Comparison of ENCODE assay signal across 8 cellular contexts in genomic region chr17:38453951-38454421, GRCh38. TPM values are rescaled to one million over a fixed set of nuclear protein-coding genes. Genes with fewer than 3 reads are reported as not detected.
DNase-seq lines count a peak whose midpoint lies in the region; ATAC-seq, FAIRE-seq and TF ChIP-seq lines count a peak whose summit lies in the region.

No MANE protein-coding gene starts in this region.

- H3K4me3 ChIP-seq in fibroblast of lung (replicated peaks in 1 of 4; ENCODE audit: control extremely low read depth in 1 of 4, insufficient read depth in 1 of 4, low read depth in 3 of 4, low read length in 4 of 4): peak overlapping the region; percentile 62 to 84 (median 66)

- no peaks in the 10 kb centered on the region for H4K20me1 ChIP-seq in fibroblast of lung (ENCODE audit: control insufficient read depth, extremely low read depth, insufficient read depth, low read length)

- H3K27me3 ChIP-seq in fibroblast of lung (ENCODE audit: control insufficient read depth, insufficient read depth, low read length): no peaks in the 10 kb centered on the region

- peak overlapping the region; percentile 83 for H3K27ac ChIP-seq in fibroblast of lung (ENCODE audit: insufficient read depth, low read length)

- no peak for TF ChIP-seq CTCF in fibroblast of lung (conservative IDR thresholded peaks at IDR 0.05 in 1 of 2, IDR thresholded peaks at IDR 0.05 in 1 of 2; ENCODE audit: low read depth in 1 of 2, low read length in 2 of 2)

- H3K4me1 ChIP-seq in ES-I3 (ENCODE audit: insufficient read depth, low read length) (peaks cover 47% of the 10 kb centered on the region), fibroblast of lung (ENCODE audit: control insufficient read depth, extremely low read depth, insufficient read depth, low read length) (peaks cover 44% of the 10 kb centered on the region)

- no peak for FAIRE-seq in GM19239 (lab: Jason Lieb, UNC)

- H3K4me2 ChIP-seq in fibroblast of lung (ENCODE audit: extremely low read depth, insufficient read depth, low read length): peak overlapping the region; percentile 92

- peak overlapping the region; percentile 63 for H3K9ac ChIP-seq in ES-I3 (ENCODE audit: low read depth, low read length)
- peak overlapping the region; percentile 80 for H3K9ac ChIP-seq in fibroblast of lung (ENCODE audit: insufficient read depth, low read length)

- no peak for ATAC-seq in HG03342 (IDR thresholded peaks at IDR 0.05; ENCODE audit: unreplicated experiment)

- H2AFZ ChIP-seq in fibroblast of lung (ENCODE audit: low read length): no peak overlapping the region

- H3K9me3 ChIP-seq in ES-I3 (ENCODE audit: control insufficient read depth, insufficient read depth, low read length) (no peaks in the 10 kb centered on the region), fibroblast of lung (ENCODE audit: control insufficient read depth, insufficient read depth, low read depth, low read length) (no peaks in the 10 kb centered on the region)

- H3K79me2 ChIP-seq in fibroblast of lung (ENCODE audit: control insufficient read depth, insufficient read depth, low read length): peaks cover 81% of the 10 kb centered on the region

- 0 out of 2 replicates have a peak, but pooled peaks cover 5% of the 10 kb centered on the region for H3K36me3 ChIP-seq in ES-I3 (ENCODE audit: insufficient read depth, low read length)
- H3K36me3 ChIP-seq in fibroblast of lung (ENCODE audit: control insufficient read depth, insufficient read depth, low read length): peaks cover 12% of the 10 kb centered on the region

- DNase-seq in RPMI7951 (ENCODE audit: low read depth) (peak; percentile 61), fibroblast of lung (ENCODE audit: low read depth in 2 of 2) (peak; percentile 50 to 78), renal cortical epithelial cell (ENCODE audit: low read depth) (peak; percentile 40), OCI-M2 (lab: John Stamatoyannopoulos, UW; ENCODE audit: unreplicated experiment) (no peak), GM19239 (ENCODE audit: insufficient read length, low spot score) (no peak), SK-N-DZ (ENCODE audit: low spot score) (no peak)

RNA-seq across cellular contexts. Expression of gene ARHGAP23, which starts 25.7 kb away (rescaled TPM):
- total RNA-seq in RPMI7951 (2014; rRNA removed; shearing (Covaris generic)): 4.6 and 6.3 TPM in 2 replicates
- total RNA-seq in fibroblast of lung (18.2 and 41.1 TPM in 2 replicates), renal cortical epithelial cell (7.5 and 47.9 TPM in 2 replicates)
- 28.1 and 31.0 TPM in 2 replicates for polyA plus RNA-seq in fibroblast of lung
- 71.0 and 72.1 TPM in 2 replicates for polyA plus RNA-seq in fibroblast of lung (2012)
- polyA minus RNA-seq in fibroblast of lung (ENCODE audit: low replicate concordance): 114 and 139 TPM in 2 replicates
- 18.2 and 21.7 TPM in 2 replicates for polyA plus RNA-seq in SK-N-DZ (2014; cell fraction: cytosol; rRNA removed)
- 20.8 and 21.0 TPM in 2 replicates for polyA plus RNA-seq in SK-N-DZ (2014; cell fraction: nucleus; rRNA removed)

Comparison
In these comparisons a context has a peak if more than half of its experiments do, and no peak if none do; other contexts are left out.
1. DNase-seq: peak in RPMI7951 (single experiment), fibroblast of lung (2 of 2) and renal cortical epithelial cell (single experiment); none in OCI-M2 (single experiment), GM19239 (single experiment) and SK-N-DZ (single experiment).